1 cellular context compared by ENCODE assay signal in genomic region chr9:136774416-136775045, GRCh38.
A peak's percentile ranks its signal among the peaks of the same experiment; 100 is the strongest.
TF ChIP-seq lines count a peak whose summit lies in the region.

No MANE protein-coding gene starts in this region.

TF ChIP-seq in HepG2, 621 proteins besides CTCF, POLR2A, EP300 and RAD21:
- TF ChIP-seq ZNF12 (CRISPR knock-in tag; IDR thresholded peaks at IDR 0.05) = peak; percentile 99
- TF ChIP-seq PRPF4 (IDR thresholded peaks at IDR 0.05; ENCODE audit: low read depth, low read length, poor library complexity, severe bottlenecking) = no peak
- TF ChIP-seq ZNF225 (CRISPR knock-in tag; IDR thresholded peaks at IDR 0.05) = no peak
- TF ChIP-seq, protein P1, sequence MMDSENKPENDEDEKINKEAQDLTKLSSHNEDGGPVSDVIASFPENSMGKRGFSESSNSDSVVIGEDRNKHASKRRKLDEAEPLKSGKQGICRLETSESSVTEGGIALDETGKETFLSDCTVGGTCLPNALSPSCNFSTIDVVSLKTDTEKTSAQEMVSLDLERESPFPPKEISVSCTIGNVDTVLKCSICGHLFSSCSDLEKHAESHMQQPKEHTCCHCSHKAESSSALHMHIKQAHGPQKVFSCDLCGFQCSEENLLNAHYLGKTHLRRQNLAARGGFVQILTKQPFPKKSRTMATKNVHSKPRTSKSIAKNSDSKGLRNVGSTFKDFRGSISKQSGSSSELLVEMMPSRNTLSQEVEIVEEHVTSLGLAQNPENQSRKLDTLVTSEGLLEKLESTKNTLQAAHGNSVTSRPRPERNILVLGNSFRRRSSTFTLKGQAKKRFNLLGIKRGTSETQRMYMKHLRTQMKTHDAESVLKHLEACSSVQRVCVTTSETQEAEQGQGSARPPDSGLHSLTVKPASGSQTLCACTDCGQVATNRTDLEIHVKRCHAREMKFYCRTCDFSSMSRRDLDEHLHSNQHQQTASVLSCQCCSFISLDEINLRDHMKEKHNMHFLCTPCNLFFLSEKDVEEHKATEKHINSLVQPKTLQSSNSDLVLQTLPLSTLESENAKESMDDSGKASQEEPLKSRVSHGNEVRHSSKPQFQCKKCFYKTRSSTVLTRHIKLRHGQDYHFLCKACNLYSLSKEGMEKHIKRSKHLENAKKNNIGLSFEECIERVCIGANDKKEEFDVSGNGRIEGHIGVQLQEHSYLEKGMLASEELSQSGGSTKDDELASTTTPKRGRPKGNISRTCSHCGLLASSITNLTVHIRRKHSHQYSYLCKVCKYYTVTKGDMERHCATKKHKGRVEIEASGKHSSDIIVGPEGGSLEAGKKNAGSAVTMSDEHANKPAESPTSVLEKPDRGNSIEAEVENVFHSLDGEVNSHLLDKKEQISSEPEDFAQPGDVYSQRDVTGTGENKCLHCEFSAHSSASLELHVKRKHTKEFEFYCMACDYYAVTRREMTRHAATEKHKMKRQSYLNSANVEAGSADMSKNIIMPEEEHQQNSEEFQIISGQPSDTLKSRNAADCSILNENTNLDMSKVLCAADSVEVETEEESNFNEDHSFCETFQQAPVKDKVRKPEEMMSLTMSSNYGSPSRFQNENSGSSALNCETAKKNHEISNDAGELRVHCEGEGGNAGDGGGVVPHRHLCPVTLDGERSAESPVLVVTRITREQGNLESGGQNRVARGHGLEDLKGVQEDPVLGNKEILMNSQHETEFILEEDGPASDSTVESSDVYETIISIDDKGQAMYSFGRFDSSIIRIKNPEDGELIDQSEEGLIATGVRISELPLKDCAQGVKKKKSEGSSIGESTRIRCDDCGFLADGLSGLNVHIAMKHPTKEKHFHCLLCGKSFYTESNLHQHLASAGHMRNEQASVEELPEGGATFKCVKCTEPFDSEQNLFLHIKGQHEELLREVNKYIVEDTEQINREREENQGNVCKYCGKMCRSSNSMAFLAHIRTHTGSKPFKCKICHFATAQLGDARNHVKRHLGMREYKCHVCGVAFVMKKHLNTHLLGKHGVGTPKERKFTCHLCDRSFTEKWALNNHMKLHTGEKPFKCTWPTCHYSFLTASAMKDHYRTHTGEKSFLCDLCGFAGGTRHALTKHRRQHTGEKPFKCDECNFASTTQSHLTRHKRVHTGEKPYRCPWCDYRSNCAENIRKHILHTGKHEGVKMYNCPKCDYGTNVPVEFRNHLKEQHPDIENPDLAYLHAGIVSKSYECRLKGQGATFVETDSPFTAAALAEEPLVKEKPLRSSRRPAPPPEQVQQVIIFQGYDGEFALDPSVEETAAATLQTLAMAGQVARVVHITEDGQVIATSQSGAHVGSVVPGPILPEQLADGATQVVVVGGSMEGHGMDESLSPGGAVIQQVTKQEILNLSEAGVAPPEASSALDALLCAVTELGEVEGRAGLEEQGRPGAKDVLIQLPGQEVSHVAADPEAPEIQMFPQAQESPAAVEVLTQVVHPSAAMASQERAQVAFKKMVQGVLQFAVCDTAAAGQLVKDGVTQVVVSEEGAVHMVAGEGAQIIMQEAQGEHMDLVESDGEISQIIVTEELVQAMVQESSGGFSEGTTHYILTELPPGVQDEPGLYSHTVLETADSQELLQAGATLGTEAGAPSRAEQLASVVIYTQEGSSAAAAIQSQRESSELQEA (CRISPR knock-in tag; IDR thresholded peaks at IDR 0.05; ENCODE audit: not compliant biosample characterization) = no peak
